In the genomic region with DNA sequence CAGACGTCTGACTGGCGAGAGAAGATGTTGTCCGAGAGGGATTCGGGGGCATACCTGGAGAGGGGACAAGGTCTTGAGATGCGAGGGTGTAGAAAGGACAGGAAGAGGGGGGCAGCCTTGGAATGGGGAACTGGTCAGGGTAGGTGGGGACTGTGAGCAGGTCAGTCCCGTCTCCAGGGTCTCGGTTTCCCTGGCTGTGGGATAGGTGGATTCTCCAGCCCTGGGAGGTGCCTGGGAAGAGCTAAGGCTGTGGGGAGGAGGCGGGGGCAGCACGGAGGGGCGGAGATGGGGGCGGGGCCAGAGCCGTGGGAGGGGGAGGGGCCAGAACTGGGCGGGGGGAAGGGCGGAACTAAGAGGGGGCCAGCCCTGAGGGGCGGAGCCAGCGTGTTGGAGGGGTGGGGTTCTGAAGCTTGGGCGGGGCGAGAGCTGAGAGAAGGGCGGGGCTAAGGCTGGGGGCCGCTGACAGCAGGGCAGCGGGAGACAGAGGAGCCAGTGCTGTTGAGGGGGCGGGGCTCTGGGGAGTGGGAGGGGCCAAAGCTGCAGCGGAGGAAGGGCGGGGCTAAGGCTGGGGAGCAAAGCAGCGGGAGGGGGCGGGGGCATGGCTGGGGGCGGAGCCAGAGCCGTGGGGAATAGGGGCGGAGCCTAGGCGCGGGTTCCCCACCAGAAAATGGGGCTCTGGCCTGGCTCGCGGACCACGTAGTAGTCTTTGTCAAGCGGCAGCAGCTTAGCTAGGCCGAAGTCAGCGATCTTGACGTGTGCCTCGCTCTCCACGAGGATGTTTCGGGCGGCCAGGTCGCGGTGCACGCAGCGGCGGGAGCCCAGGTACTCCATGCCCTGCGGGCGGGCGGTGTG, we compare ENCODE assay signal across 2 cellular contexts.
TF ChIP-seq lines count a peak whose summit lies in the region.

No MANE protein-coding gene starts in this region.

TF ChIP-seq in HCT116, 20 proteins besides CTCF, POLR2A, EP300 and RAD21:
- TF ChIP-seq JUND (IDR thresholded peaks at IDR 0.05) (no peak), FOSL1 (IDR thresholded peaks at IDR 0.05; ENCODE audit: low read depth) (no peak), SRF (IDR thresholded peaks at IDR 0.05; ENCODE audit: low read depth) (no peak), ELF1 (IDR thresholded peaks at IDR 0.05; ENCODE audit: borderline replicate concordance, low read depth) (no peak; the same call in 1 of the 2 replicates), CBX3 (IDR thresholded peaks at IDR 0.05; ENCODE audit: low read depth) (no peak), SP1 (IDR thresholded peaks at IDR 0.05; ENCODE audit: low read depth) (peak; percentile 42; the same call in 1 of the 2 replicates), EGR1 (IDR thresholded peaks at IDR 0.05; ENCODE audit: low read depth) (0 out of 2 replicates have a peak, but pooled peaks have one; percentile 33), YY1 (IDR thresholded peaks at IDR 0.05; ENCODE audit: extremely low read depth, insufficient replicate concordance, low read depth, low read length) (no peak), ZFX (IDR thresholded peaks at IDR 0.05) (no peak), TCF7L2 (IDR thresholded peaks at IDR 0.05; ENCODE audit: borderline replicate concordance, extremely low read depth, insufficient read depth, insufficient read length) (no peak), EZH2phosphoT487 (IDR thresholded peaks at IDR 0.05; ENCODE audit: borderline replicate concordance) (no peak), EZH2 (IDR thresholded peaks at IDR 0.05) (no peak), ZNF274 (IDR thresholded peaks at IDR 0.05; ENCODE audit: low read depth, low read length) (no peak), POLR2AphosphoS5 (IDR thresholded peaks at IDR 0.05; ENCODE audit: low read depth, low read length) (peak; percentile 49), SIN3A (IDR thresholded peaks at IDR 0.05; ENCODE audit: low read depth) (no peak), CEBPB (IDR thresholded peaks at IDR 0.05; ENCODE audit: low read depth) (no peak)
- TF ChIP-seq, protein P1, sequence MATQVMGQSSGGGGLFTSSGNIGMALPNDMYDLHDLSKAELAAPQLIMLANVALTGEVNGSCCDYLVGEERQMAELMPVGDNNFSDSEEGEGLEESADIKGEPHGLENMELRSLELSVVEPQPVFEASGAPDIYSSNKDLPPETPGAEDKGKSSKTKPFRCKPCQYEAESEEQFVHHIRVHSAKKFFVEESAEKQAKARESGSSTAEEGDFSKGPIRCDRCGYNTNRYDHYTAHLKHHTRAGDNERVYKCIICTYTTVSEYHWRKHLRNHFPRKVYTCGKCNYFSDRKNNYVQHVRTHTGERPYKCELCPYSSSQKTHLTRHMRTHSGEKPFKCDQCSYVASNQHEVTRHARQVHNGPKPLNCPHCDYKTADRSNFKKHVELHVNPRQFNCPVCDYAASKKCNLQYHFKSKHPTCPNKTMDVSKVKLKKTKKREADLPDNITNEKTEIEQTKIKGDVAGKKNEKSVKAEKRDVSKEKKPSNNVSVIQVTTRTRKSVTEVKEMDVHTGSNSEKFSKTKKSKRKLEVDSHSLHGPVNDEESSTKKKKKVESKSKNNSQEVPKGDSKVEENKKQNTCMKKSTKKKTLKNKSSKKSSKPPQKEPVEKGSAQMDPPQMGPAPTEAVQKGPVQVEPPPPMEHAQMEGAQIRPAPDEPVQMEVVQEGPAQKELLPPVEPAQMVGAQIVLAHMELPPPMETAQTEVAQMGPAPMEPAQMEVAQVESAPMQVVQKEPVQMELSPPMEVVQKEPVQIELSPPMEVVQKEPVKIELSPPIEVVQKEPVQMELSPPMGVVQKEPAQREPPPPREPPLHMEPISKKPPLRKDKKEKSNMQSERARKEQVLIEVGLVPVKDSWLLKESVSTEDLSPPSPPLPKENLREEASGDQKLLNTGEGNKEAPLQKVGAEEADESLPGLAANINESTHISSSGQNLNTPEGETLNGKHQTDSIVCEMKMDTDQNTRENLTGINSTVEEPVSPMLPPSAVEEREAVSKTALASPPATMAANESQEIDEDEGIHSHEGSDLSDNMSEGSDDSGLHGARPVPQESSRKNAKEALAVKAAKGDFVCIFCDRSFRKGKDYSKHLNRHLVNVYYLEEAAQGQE (IDR thresholded peaks at IDR 0.05; ENCODE audit: low read depth), result no peak
- TF ChIP-seq, protein P2, sequence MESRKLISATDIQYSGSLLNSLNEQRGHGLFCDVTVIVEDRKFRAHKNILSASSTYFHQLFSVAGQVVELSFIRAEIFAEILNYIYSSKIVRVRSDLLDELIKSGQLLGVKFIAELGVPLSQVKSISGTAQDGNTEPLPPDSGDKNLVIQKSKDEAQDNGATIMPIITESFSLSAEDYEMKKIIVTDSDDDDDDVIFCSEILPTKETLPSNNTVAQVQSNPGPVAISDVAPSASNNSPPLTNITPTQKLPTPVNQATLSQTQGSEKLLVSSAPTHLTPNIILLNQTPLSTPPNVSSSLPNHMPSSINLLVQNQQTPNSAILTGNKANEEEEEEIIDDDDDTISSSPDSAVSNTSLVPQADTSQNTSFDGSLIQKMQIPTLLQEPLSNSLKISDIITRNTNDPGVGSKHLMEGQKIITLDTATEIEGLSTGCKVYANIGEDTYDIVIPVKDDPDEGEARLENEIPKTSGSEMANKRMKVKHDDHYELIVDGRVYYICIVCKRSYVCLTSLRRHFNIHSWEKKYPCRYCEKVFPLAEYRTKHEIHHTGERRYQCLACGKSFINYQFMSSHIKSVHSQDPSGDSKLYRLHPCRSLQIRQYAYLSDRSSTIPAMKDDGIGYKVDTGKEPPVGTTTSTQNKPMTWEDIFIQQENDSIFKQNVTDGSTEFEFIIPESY (IDR thresholded peaks at IDR 0.05; ENCODE audit: extremely low read depth, insufficient replicate concordance, low read length), result no peak
- TF ChIP-seq, protein P3, sequence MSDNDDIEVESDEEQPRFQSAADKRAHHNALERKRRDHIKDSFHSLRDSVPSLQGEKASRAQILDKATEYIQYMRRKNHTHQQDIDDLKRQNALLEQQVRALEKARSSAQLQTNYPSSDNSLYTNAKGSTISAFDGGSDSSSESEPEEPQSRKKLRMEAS (IDR thresholded peaks at IDR 0.05), result no peak
- TF ChIP-seq, protein P4, sequence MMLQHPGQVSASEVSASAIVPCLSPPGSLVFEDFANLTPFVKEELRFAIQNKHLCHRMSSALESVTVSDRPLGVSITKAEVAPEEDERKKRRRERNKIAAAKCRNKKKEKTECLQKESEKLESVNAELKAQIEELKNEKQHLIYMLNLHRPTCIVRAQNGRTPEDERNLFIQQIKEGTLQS (IDR thresholded peaks at IDR 0.05), result no peak

TF ChIP-seq in GM12878, 131 proteins besides CTCF, POLR2A, EP300 and RAD21:
- no peak for TF ChIP-seq ZZZ3 (IDR thresholded peaks at IDR 0.05; ENCODE audit: control insufficient read depth, insufficient read length, low read depth)
- no peak for TF ChIP-seq JUNB (IDR thresholded peaks at IDR 0.05)
- TF ChIP-seq, protein P2 (IDR thresholded peaks at IDR 0.05), result peak; percentile 86; the same call in 1 of the 2 replicates
- TF ChIP-seq RCOR1 (conservative IDR thresholded peaks at IDR 0.05; ENCODE audit: low read depth, low read length), result no peak
- TF ChIP-seq CHD1 (IDR thresholded peaks at IDR 0.05; ENCODE audit: low read depth, low read length), result no peak
- no peak for TF ChIP-seq NFYA (IDR thresholded peaks at IDR 0.05; ENCODE audit: borderline replicate concordance, low read depth, low read length)
- TF ChIP-seq MTA2 (IDR thresholded peaks at IDR 0.05; ENCODE audit: low read depth), result no peak
